In the genomic region with DNA sequence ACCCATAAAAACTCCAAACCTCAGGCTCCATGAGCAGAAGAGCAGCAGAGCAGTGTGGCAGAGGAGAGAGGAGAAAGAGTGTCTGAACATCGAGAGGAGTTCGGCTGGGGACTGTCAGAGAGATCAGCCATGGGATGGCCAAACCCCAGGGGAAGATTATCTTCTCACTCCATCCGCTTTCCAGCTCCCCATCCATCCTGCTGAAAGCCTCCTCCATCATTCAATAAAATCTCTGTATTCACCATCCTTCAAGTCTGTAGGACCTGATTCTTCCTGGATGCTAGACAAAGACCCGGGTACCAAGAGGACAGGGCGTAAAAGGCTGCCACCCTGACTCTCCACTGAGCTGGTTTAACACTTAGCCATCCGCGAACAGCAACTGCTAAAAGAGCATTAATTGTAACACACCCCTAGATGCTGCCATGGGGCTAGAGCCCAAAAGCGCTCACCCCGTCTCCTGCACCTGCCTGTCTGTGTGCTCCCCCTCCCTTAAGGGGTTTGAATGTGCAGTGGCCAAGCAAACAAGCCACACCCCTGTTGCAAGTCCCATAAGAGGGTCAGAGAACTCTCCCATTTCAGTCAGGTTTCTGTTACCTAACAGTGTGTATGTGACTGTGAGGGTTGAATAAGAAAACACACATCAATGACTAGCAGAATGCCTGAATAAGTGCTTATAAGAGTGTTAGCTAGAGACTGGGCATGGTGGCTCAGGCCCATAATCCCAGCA, we compare ENCODE assay signal across 1 cellular context.
TF ChIP-seq lines count a peak whose summit lies in the region.

No MANE protein-coding gene starts in this region.

TF ChIP-seq in K562, 482 proteins besides CTCF, POLR2A, EP300 and RAD21 (continued from another document):
- no peak for TF ChIP-seq MGA (IDR thresholded peaks at IDR 0.05)
- no peak for TF ChIP-seq TFAM (CRISPR knock-in tag; conservative IDR thresholded peaks at IDR 0.05)
- TF ChIP-seq ZNF785 (CRISPR knock-in tag; IDR thresholded peaks at IDR 0.05): no peak
- TF ChIP-seq ZBTB2 (IDR thresholded peaks at IDR 0.05): no peak
- TF ChIP-seq MTA1 (IDR thresholded peaks at IDR 0.05; ENCODE audit: borderline replicate concordance): no peak
- TF ChIP-seq FOXP1 (CRISPR knock-in tag; IDR thresholded peaks at IDR 0.05): no peak
- no peak for TF ChIP-seq RBM39 (optimal IDR thresholded peaks at IDR 0.05; ENCODE audit: low read depth, low read length)
- no peak for TF ChIP-seq POLR2B (IDR thresholded peaks at IDR 0.05; ENCODE audit: low read depth, partially characterized antibody)
- TF ChIP-seq BHLHE40 (IDR thresholded peaks at IDR 0.05; ENCODE audit: low read length): no peak
